18 cellular contexts compared by ENCODE assay signal in the genomic region with DNA sequence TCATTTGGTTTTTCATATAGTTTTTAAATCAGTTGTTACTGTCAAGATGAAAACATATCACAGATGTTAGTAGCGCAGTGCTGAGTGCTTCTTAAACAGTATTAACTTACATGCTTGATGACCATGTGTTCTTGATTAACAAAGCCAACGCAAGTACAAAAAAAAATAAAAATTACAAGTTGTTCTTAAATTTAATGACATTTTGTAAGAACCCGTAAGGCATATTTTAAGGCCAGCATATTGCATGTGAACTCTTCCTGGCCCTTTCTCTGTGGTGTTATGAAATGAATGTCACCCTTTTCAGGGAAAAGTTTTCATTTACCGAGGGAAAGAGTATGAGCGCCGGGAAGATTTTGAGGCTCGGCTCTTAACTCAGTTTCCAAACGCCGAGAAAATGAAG.
DNase-seq lines count a peak whose midpoint lies in the region; ATAC-seq lines count a peak whose summit lies in the region.
"Had no signal": no experiment of that assay in that cellular context is flagged by ENCODE, and none has a peak within 500 bp of the region (broad histone marks: within the 10 kb centered on the region; RNA-seq: fewer than 3 reads in every experiment).

No MANE protein-coding gene starts in this region.

- H3K4me2 ChIP-seq in mesendoderm (ENCODE audit: low read length), result no peak overlapping the region
- H3K4me2 ChIP-seq: BLaER1 treated with 17β-estradiol and CSF1 and Interleukin-3, amounts not matched to agents 10 nM and 100 nM; PC-9 had no signal

- H2BK5ac ChIP-seq in mesendoderm (ENCODE audit: low read length), result no peak overlapping the region

- H4K5ac ChIP-seq in mesendoderm (ENCODE audit: low read length), result no peak overlapping the region

- H3K56ac ChIP-seq in mesendoderm (ENCODE audit: low read length), result no peak overlapping the region

- H4K8ac ChIP-seq in mesendoderm (ENCODE audit: low read depth, low read length), result no peak overlapping the region

- peak; percentile 91 for ATAC-seq in sciatic nerve
- no peak for ATAC-seq in aorta (ENCODE audit: low FRiP score)
- no peak for ATAC-seq in GM19467 (IDR thresholded peaks at IDR 0.05; ENCODE audit: unreplicated experiment)

- intact Hi-C loops in sciatic nerve (cut with DNase I) (no loop called here), aorta (cut with DNase I) (no loop called here)

- H2BK120ac ChIP-seq in mesendoderm (ENCODE audit: low read depth, low read length), result no peak overlapping the region

- DNase-seq in GM03348 (ENCODE audit: low spot score), result peak; percentile 20
- peak; percentile 18 for DNase-seq in NCI-H524 treated with DMSO at 0.1 percent for 48 hours (lab: John Stamatoyannopoulos, UW)
- peak; percentile 38 for DNase-seq in fibroblast of the conjunctiva (ENCODE audit: low read depth)
- no peak for DNase-seq in sciatic nerve (ENCODE audit: low spot score)
- DNase-seq in aorta, result no peak
- DNase-seq in mesendoderm, result no peak
- DNase-seq: CD8-positive, alpha-beta memory T cell; DMS79 treated with DMSO at 0.1 percent for 48 hours; GDM1; H7; Kasumi-1; NCI-H1417 treated with DMSO at 0.1 percent for 48 hours; NCI-H1930; NCI-H510A treated with DMSO at 0.1 percent for 48 hours; PC-9 had no signal

- no peaks in the 10 kb centered on the region for H3K79me1 ChIP-seq in mesendoderm (ENCODE audit: low read length)

- H3K23ac ChIP-seq in mesendoderm (ENCODE audit: low read length), result no peak overlapping the region

- WGBS in aorta, 2 donors, result 92 to 94% methylated on average over 9 of the region's 9 CpGs
- WGBS in mesendoderm (ENCODE audit: extremely low coverage, insufficient coverage, low lambda C conversion rate), result no CpG with 5 or more reads among the region's 9 CpGs

- H2BK15ac ChIP-seq in mesendoderm (replicated peaks; ENCODE audit: low read depth), result no peak overlapping the region

- no peak overlapping the region for H3K18ac ChIP-seq in mesendoderm (ENCODE audit: low read length)

- H2AK5ac ChIP-seq in mesendoderm (ENCODE audit: low read length), result no peak overlapping the region

- H3K79me2 ChIP-seq in mesendoderm (ENCODE audit: control insufficient read depth, insufficient read depth, low read length), result no peaks in the 10 kb centered on the region

- no peaks in the 10 kb centered on the region for H3K4me1 ChIP-seq in aorta (ENCODE audit: control insufficient read depth in 1 of 2, insufficient read depth in 2 of 2, low read length in 2 of 2)
- no peaks in the 10 kb centered on the region for H3K4me1 ChIP-seq in mesendoderm (ENCODE audit: control insufficient read depth, low read depth, low read length)
- H3K4me1 ChIP-seq: BLaER1 treated with 17β-estradiol and CSF1 and Interleukin-3, amounts not matched to agents 10 nM and 100 nM had no signal

- H3K4me3 ChIP-seq in aorta (ENCODE audit: low read length in 2 of 2) (no peak overlapping the region), mesendoderm (ENCODE audit: low read length) (no peak overlapping the region)
- H3K4me3 ChIP-seq: BLaER1 treated with 17β-estradiol and CSF1 and Interleukin-3, amounts not matched to agents 10 nM and 100 nM; PC-9; SJSA1 had no signal

- no peaks in the 10 kb centered on the region for H3K9me3 ChIP-seq in aorta (ENCODE audit: control insufficient read depth, low read length)
- H3K9me3 ChIP-seq: BLaER1 treated with 17β-estradiol and CSF1 and Interleukin-3, amounts not matched to agents 10 nM and 100 nM; SJSA1 had no signal

- H3K27ac ChIP-seq in aorta (ENCODE audit: low read depth in 1 of 2, low read length in 2 of 2) (no peak overlapping the region), mesendoderm (ENCODE audit: low read depth, low read length) (no peak overlapping the region)
- H3K27ac ChIP-seq: BLaER1 treated with 17β-estradiol and CSF1 and Interleukin-3, amounts not matched to agents 10 nM and 100 nM; PC-9; SJSA1 had no signal

- H3K36me3 ChIP-seq in aorta (ENCODE audit: control insufficient read depth in 1 of 2, insufficient read depth in 2 of 2, low read length in 1 of 2) (peaks cover 0 to 3% of the 10 kb centered on the region in 2 donors), mesendoderm (ENCODE audit: control insufficient read depth, insufficient read depth, low read length) (no peaks in the 10 kb centered on the region)
- H3K36me3 ChIP-seq: BLaER1 treated with 17β-estradiol and CSF1 and Interleukin-3, amounts not matched to agents 10 nM and 100 nM had no signal

- H3K27me3 ChIP-seq in aorta (ENCODE audit: control insufficient read depth in 1 of 2, insufficient read depth in 2 of 2, low read length in 1 of 2) (no peaks in the 10 kb centered on the region), mesendoderm (ENCODE audit: insufficient read depth, low read length, poor library complexity) (no peaks in the 10 kb centered on the region)
- H3K27me3 ChIP-seq: BLaER1 treated with 17β-estradiol and CSF1 and Interleukin-3, amounts not matched to agents 10 nM and 100 nM; SJSA1 had no signal

- H3K9ac ChIP-seq in mesendoderm (ENCODE audit: low read length), result no peak overlapping the region
- H3K9ac ChIP-seq: BLaER1 treated with 17β-estradiol and CSF1 and Interleukin-3, amounts not matched to agents 10 nM and 100 nM had no signal

- no peak overlapping the region for H3K4ac ChIP-seq in mesendoderm (ENCODE audit: low read depth, low read length)

Comparison
In these comparisons a context has a peak if more than half of its experiments do, and no peak if none do; other contexts are left out.
1. DNase-seq: peak in GM03348 (single experiment), NCI-H524 treated with DMSO at 0.1 percent for 48 hours (single experiment) and fibroblast of the conjunctiva (single experiment); none in sciatic nerve (single experiment), aorta (0 of 2) and mesendoderm (single experiment).